ENCODE assay signal across 8 cellular contexts in genomic region chr4:182975806-182976205, GRCh38. TPM values are rescaled to one million over a fixed set of nuclear protein-coding genes. Genes with fewer than 3 reads are reported as not detected.
A peak's percentile ranks its signal among the peaks of the same experiment; 100 is the strongest.
DNase-seq lines count a peak whose midpoint lies in the region; ATAC-seq and TF ChIP-seq lines count a peak whose summit lies in the region.

No MANE protein-coding gene starts in this region.

- CTCF ChIA-PET in RWPE1 (lab: Yijun Ruan, JAX), result interaction anchor here (0.9 kb wide), 1 partner anchor 287 kb away, joined by 3 read pairs; no protein-coding TSS in a partner anchor

- no peak for TF ChIP-seq POLR2A in upper lobe of left lung (IDR thresholded peaks at IDR 0.05)

- H3K27ac ChIP-seq in RWPE1 (no peak overlapping the region), upper lobe of left lung (peak overlapping the region in 2 of 4 donors; percentile 15 to 59)

- POLR2A ChIA-PET in RWPE1 (lab: Yijun Ruan, JAX; ENCODE audit: low non-redundant PET), result no interaction called here

- H3K4me1 ChIP-seq in upper lobe of left lung, result peaks cover 0 to 4% (median 2%) of the 10 kb centered on the region in 4 donors

- no peaks in the 10 kb centered on the region for H3K27me3 ChIP-seq in upper lobe of left lung

- peak; percentile 19 to 20 for DNase-seq in activated T-cell treated with anti-CD3 and anti-CD28 coated beads, Interleukin-2, amount 50 U/mL, for 72 hours
- no peak for DNase-seq in activated T-cell treated with anti-CD3 and anti-CD28 coated beads, Interleukin-2, amount 50 U/mL, for 48 hours
- DNase-seq in RWPE1 (ENCODE audit: low spot score), result peak; percentile 75
- DNase-seq in kidney glomerular epithelial cell (lab: John Stamatoyannopoulos, UW), result peak; percentile 92
- DNase-seq in NOMO-1 treated with dmso at 0.1 percent for 144 hours (lab: John Stamatoyannopoulos, UW; ENCODE audit: unreplicated experiment), result no peak
- no peak for DNase-seq in upper lobe of left lung

- WGBS in upper lobe of left lung, 2 donors, result 30 to 36% methylated on average over 3 of the region's 3 CpGs

- peaks cover 35% of the 10 kb centered on the region for H3K27me3 Mint-ChIP-seq in activated T-cell treated with anti-CD3 and anti-CD28 coated beads, Interleukin-2, amount 50 U/mL, for 72 hours (ENCODE audit: low read depth)

- H3K4me3 Mint-ChIP-seq in activated T-cell treated with anti-CD3 and anti-CD28 coated beads, Interleukin-2, amount 50 U/mL, for 72 hours, result peak overlapping the region; percentile 45 to 81

- no peaks in the 10 kb centered on the region for H3K9me3 ChIP-seq in upper lobe of left lung

- no peak for TF ChIP-seq CTCF in RWPE1 (conservative IDR thresholded peaks at IDR 0.05; ENCODE audit: low read depth)
- no peak for TF ChIP-seq CTCF in upper lobe of left lung (IDR thresholded peaks at IDR 0.05)

- no peaks in the 10 kb centered on the region for H3K9me3 Mint-ChIP-seq in activated T-cell treated with anti-CD3 and anti-CD28 coated beads, Interleukin-2, amount 50 U/mL, for 72 hours

- TF ChIP-seq EP300 in upper lobe of left lung (IDR thresholded peaks at IDR 0.05), result peak in 1 of 4 donors; percentile 22

- peaks cover 13% of the 10 kb centered on the region for H3K4me1 Mint-ChIP-seq in activated T-cell treated with anti-CD3 and anti-CD28 coated beads, Interleukin-2, amount 50 U/mL, for 72 hours (ENCODE audit: low read depth)

- peak; percentile 100 for ATAC-seq in activated T-cell treated with anti-CD3 and anti-CD28 coated beads, Interleukin-2, amount 50 U/mL, for 72 hours (replicated peaks in 1 of 2)
- ATAC-seq in HG02938 (IDR thresholded peaks at IDR 0.05; ENCODE audit: unreplicated experiment) (peak; percentile 55), upper lobe of left lung (ENCODE audit: low FRiP score in 2 of 2) (no peak), GM21515 (IDR thresholded peaks at IDR 0.05; ENCODE audit: unreplicated experiment) (no peak)

- no peak overlapping the region for H3K4me3 ChIP-seq in upper lobe of left lung

- no peaks in the 10 kb centered on the region for H3K36me3 ChIP-seq in upper lobe of left lung

- no peaks in the 10 kb centered on the region for H3K36me3 Mint-ChIP-seq in activated T-cell treated with anti-CD3 and anti-CD28 coated beads, Interleukin-2, amount 50 U/mL, for 72 hours (ENCODE audit: insufficient read depth in 2 of 2)

- peak overlapping the region; percentile 77 for H3K27ac Mint-ChIP-seq in activated T-cell treated with anti-CD3 and anti-CD28 coated beads, Interleukin-2, amount 50 U/mL, for 72 hours

RNA-seq across cellular contexts. Expression of gene DCTD, which starts 58.6 kb away (rescaled TPM):
- 100 to 1,000 TPM; 112 to 126 TPM for total RNA-seq in activated T-cell treated with anti-CD3 and anti-CD28 coated beads, Interleukin-2, amount 50 U/mL, for 72 hours
- total RNA-seq in upper lobe of left lung, result 10 to 100 TPM; 31.2 to 96.4 (median 70.7) TPM

Comparison
In these comparisons a context has a peak if more than half of its experiments do, and no peak if none do; other contexts are left out.
1. DNase-seq: peak in activated T-cell treated with anti-CD3 and anti-CD28 coated beads, Interleukin-2, amount 50 U/mL, for 72 hours (2 of 2), RWPE1 (single experiment) and kidney glomerular epithelial cell (single experiment); none in activated T-cell treated with anti-CD3 and anti-CD28 coated beads, Interleukin-2, amount 50 U/mL, for 48 hours (0 of 2), NOMO-1 treated with dmso at 0.1 percent for 144 hours (single experiment) and upper lobe of left lung (0 of 2).
2. ATAC-seq: peak in activated T-cell treated with anti-CD3 and anti-CD28 coated beads, Interleukin-2, amount 50 U/mL, for 72 hours (2 of 2) and HG02938 (single experiment); none in upper lobe of left lung (0 of 2) and GM21515 (single experiment).